Comparison of ENCODE assay signal across 1 cellular context in genomic region chr5:149387982-149388381, GRCh38.
TF ChIP-seq lines count a peak whose summit lies in the region.

No MANE protein-coding gene starts in this region.

TF ChIP-seq in IMR-90, 13 proteins besides CTCF, POLR2A, EP300 and RAD21:
- TF ChIP-seq SMC3 (IDR thresholded peaks at IDR 0.05; ENCODE audit: low read depth, low read length) (no peak), MAFK (IDR thresholded peaks at IDR 0.05; ENCODE audit: low read depth, low read length) (0 out of 2 replicates have a peak, but pooled peaks have one; percentile 37), CHD1 (IDR thresholded peaks at IDR 0.05; ENCODE audit: low read depth, low read length) (no peak), MAZ (IDR thresholded peaks at IDR 0.05; ENCODE audit: borderline replicate concordance, low read depth, low read length) (no peak), USF2 (IDR thresholded peaks at IDR 0.05; ENCODE audit: low read depth, low read length) (peak; percentile 5; the same call in 1 of the 2 replicates), FOS (IDR thresholded peaks at IDR 0.05; ENCODE audit: low read depth, low read length) (no peak), BHLHE40 (IDR thresholded peaks at IDR 0.05; ENCODE audit: low read depth, low read length) (no peak), NFE2L2 (IDR thresholded peaks at IDR 0.05; ENCODE audit: low read depth, low read length) (no peak), ELK1 (IDR thresholded peaks at IDR 0.05; ENCODE audit: borderline replicate concordance, low read depth, low read length) (no peak)
TF ChIP-seq in IMR-90: peak in this region for 2.
